Comparison of ENCODE assay signal across 9 cellular contexts in genomic region chr14:93160353-93160801, GRCh38. TPM values are rescaled to one million over a fixed set of nuclear protein-coding genes. Genes with fewer than 3 reads are reported as not detected.
DNase-seq lines count a peak whose midpoint lies in the region; ATAC-seq and TF ChIP-seq lines count a peak whose summit lies in the region.
"Had no signal": no experiment of that assay in that cellular context is flagged by ENCODE, and none has a peak within 500 bp of the region (broad histone marks: within the 10 kb centered on the region; RNA-seq: fewer than 3 reads in every experiment).

No MANE protein-coding gene starts in this region.

- DNase-seq in BE2C: peak; percentile 46
- peak; percentile 33 for DNase-seq in RPMI8226
- DNase-seq in foreskin keratinocyte: no peak
- DNase-seq in CD8-positive, alpha-beta T cell: no peak
- DNase-seq in effector CD4-positive, alpha-beta T cell: no peak
- DNase-seq: retina had no signal

- no peaks in the 10 kb centered on the region for H3K9me3 Mint-ChIP-seq in CD8-positive, alpha-beta T cell

- peaks cover 15% of the 10 kb centered on the region for H3K4me1 ChIP-seq in BE2C
- H3K4me1 ChIP-seq in foreskin keratinocyte: no peaks in the 10 kb centered on the region
- H3K4me1 ChIP-seq in CD8-positive, alpha-beta T cell (ENCODE audit: insufficient read depth, low read length): no peaks in the 10 kb centered on the region

- H3K27me3 ChIP-seq in BE2C: no peaks in the 10 kb centered on the region
- no peaks in the 10 kb centered on the region for H3K27me3 ChIP-seq in foreskin keratinocyte
- H3K27me3 ChIP-seq in CD8-positive, alpha-beta T cell (ENCODE audit: insufficient read depth, low read length): no peaks in the 10 kb centered on the region

- H3K27ac Mint-ChIP-seq in CD8-positive, alpha-beta T cell: no peak overlapping the region

- H3K4me3 ChIP-seq in BE2C (ENCODE audit: low read depth, low read length): no peak overlapping the region
- no peak overlapping the region for H3K4me3 ChIP-seq in CD8-positive, alpha-beta T cell (ENCODE audit: low read depth, low read length)

- intact Hi-C loops in CD8-positive, alpha-beta T cell (cut with DNase I, micrococcal nuclease): no loop called here

- POLR2A ChIA-PET in CD8-positive, alpha-beta T cell (lab: Charles Lee): interaction anchor here (1.2 kb wide), 1 partner anchor 25 kb away, joined by 3 read pairs; the partner anchor contains the start of gene LYSET

- H3K27me3 Mint-ChIP-seq in CD8-positive, alpha-beta T cell (ENCODE audit: low read depth): no peaks in the 10 kb centered on the region

- CTCF ChIA-PET in CD8-positive, alpha-beta T cell (lab: Charles Lee): interaction anchor here (0.8 to 1.1 kb wide), 3 partner anchors 21 to 207 kb away, joined by 3 to 4 read pairs (median 3); no protein-coding TSS in a partner anchor

- TF ChIP-seq CTCF in BE2C (IDR thresholded peaks at IDR 0.05; ENCODE audit: low read depth, low read length): peak; percentile 68
- peak; percentile 41 for TF ChIP-seq CTCF in GM12873 (IDR thresholded peaks at IDR 0.05; ENCODE audit: insufficient read depth, low read depth, low read length, missing control alignments)
- TF ChIP-seq CTCF in foreskin keratinocyte (conservative IDR thresholded peaks at IDR 0.05): peak; percentile 67
- no peak for TF ChIP-seq CTCF in CD8-positive, alpha-beta T cell (IDR thresholded peaks at IDR 0.05)

- no peak overlapping the region for H3K27ac ChIP-seq in foreskin keratinocyte
- H3K27ac ChIP-seq in CD8-positive, alpha-beta T cell (ENCODE audit: low read depth, low read length): no peak overlapping the region

- peak; percentile 71 for ATAC-seq in foreskin keratinocyte
- ATAC-seq in GM21737 (IDR thresholded peaks at IDR 0.05; ENCODE audit: unreplicated experiment): no peak
- no peak for ATAC-seq in HG03045 (IDR thresholded peaks at IDR 0.05; ENCODE audit: unreplicated experiment)
- no peak for ATAC-seq in CD8-positive, alpha-beta T cell

- H3K9me3 ChIP-seq in BE2C: no peaks in the 10 kb centered on the region; the same call in 1 of the 2 replicates
- H3K9me3 ChIP-seq in CD8-positive, alpha-beta T cell (ENCODE audit: low read length): no peaks in the 10 kb centered on the region

- no peaks in the 10 kb centered on the region for H3K4me1 Mint-ChIP-seq in CD8-positive, alpha-beta T cell (ENCODE audit: low read depth)

- H3K36me3 Mint-ChIP-seq in CD8-positive, alpha-beta T cell: no peaks in the 10 kb centered on the region

- H3K36me3 ChIP-seq in BE2C: no peaks in the 10 kb centered on the region
- no peaks in the 10 kb centered on the region for H3K36me3 ChIP-seq in CD8-positive, alpha-beta T cell (ENCODE audit: insufficient read depth, low read length)

- H3K4me3 Mint-ChIP-seq in CD8-positive, alpha-beta T cell: no peak overlapping the region

RNA-seq across cellular contexts. Expression of gene MOAP1, which starts 24.3 kb away (rescaled TPM):
- 75.6 TPM for polyA plus RNA-seq in BE2C (2012; ENCODE audit: insufficient read depth, insufficient read length, low read depth)
- 7.4 and 8.2 TPM in 2 replicates for total RNA-seq in foreskin keratinocyte
- polyA plus RNA-seq in foreskin keratinocyte: 5.6 and 5.7 TPM in 2 replicates
- 100 to 1,000 TPM; 114 to 122 TPM for total RNA-seq in CD8-positive, alpha-beta T cell

RNA-seq across cellular contexts. Expression of gene LYSET, which starts 24.7 kb away (rescaled TPM):
- 33.0 TPM for polyA plus RNA-seq in BE2C (2012; ENCODE audit: insufficient read depth, insufficient read length, low read depth)
- total RNA-seq in foreskin keratinocyte: 17.1 TPM in 2 replicates
- polyA plus RNA-seq in foreskin keratinocyte: 20.7 and 23.3 TPM in 2 replicates
- total RNA-seq in CD8-positive, alpha-beta T cell: 1 to 10 TPM; 2.4 to 5.1 TPM

RNA-seq across cellular contexts. Expression of gene ITPK1, which starts 44.7 kb away (rescaled TPM):
- polyA plus RNA-seq in BE2C (2012; ENCODE audit: insufficient read depth, insufficient read length, low read depth): 68.1 TPM
- total RNA-seq in foreskin keratinocyte: 77.9 and 94.3 TPM in 2 replicates
- 55.4 and 75.3 TPM in 2 replicates for polyA plus RNA-seq in foreskin keratinocyte
- total RNA-seq in CD8-positive, alpha-beta T cell: 10 to 100 TPM; 24.9 to 27.9 TPM

RNA-seq across cellular contexts. Expression of gene GON7, which starts 46.5 kb away (rescaled TPM):
- polyA plus RNA-seq in BE2C (2012; ENCODE audit: insufficient read depth, insufficient read length, low read depth): 24.0 TPM
- total RNA-seq in foreskin keratinocyte: 12.1 and 12.9 TPM in 2 replicates
- 12.8 and 14.3 TPM in 2 replicates for polyA plus RNA-seq in foreskin keratinocyte
- 1 to 10 TPM; 1.4 to 2.4 TPM for total RNA-seq in CD8-positive, alpha-beta T cell

RNA-seq across cellular contexts. Expression of gene UBR7, which starts 46.7 kb away (rescaled TPM):
- polyA plus RNA-seq in BE2C (2012; ENCODE audit: insufficient read depth, insufficient read length, low read depth): 38.7 TPM
- 25.3 and 28.4 TPM in 2 replicates for total RNA-seq in foreskin keratinocyte
- 12.6 and 16.6 TPM in 2 replicates for polyA plus RNA-seq in foreskin keratinocyte
- 1 to 10 TPM; 6.7 to 7.0 TPM for total RNA-seq in CD8-positive, alpha-beta T cell

Comparison
In these comparisons a context has a peak if more than half of its experiments do, and no peak if none do; other contexts are left out.
1. DNase-seq: peak in BE2C (single experiment) and RPMI8226 (single experiment); none in foreskin keratinocyte (0 of 2), CD8-positive, alpha-beta T cell (0 of 7) and effector CD4-positive, alpha-beta T cell (single experiment).
2. RNA of gene MOAP1, which starts 24.3 kb away (total RNA-seq): 114 to 122 TPM in CD8-positive, alpha-beta T cell; 7.4 to 8.2 TPM in foreskin keratinocyte; every median in the first group is over 10 times any median in the second.